In the genomic region with DNA sequence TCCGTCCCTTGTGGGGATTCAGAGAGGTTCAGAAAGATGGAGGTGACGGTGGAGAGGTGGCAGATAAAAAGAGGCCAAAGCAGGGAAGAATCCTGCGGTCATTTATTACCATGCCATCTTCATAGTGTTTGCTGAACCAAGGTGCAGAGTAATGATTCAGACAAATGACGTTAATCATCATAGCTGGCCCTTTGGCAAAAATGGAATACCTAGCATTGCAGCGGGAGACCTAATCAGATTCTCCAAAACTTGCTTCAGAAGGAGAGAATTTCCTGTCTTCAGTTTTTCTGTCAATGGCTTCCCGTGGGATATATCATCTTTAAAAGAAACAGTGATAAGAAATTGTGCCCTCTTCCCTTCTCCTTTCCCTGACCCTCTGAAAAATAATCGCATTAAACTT, we compare ENCODE assay signal across 8 cellular contexts.
"Had no signal": no experiment of that assay in that cellular context is flagged by ENCODE, and none has a peak within 500 bp of the region (broad histone marks: within the 10 kb centered on the region; RNA-seq: fewer than 3 reads in every experiment).

No MANE protein-coding gene starts in this region.

- H3K4me2 ChIP-seq: GM23338 had no signal

- H3K9me3 Mint-ChIP-seq: GM23338, H9, HFFc6 had no signal

- H3K36me3 ChIP-seq: HAP-1 had no signal

- H3K4me3 ChIP-seq: GM23248, GM23338, HAP-1 had no signal

- H3K4me1 ChIP-seq: HAP-1 had no signal

- DNase-seq: GM23248, GOT3, H7, H9, HCEC 1CT, HFFc6 had no signal

- H3K9ac ChIP-seq: GM23248 had no signal

- H3K27ac Mint-ChIP-seq: GM23338, H9, HFFc6 had no signal

- H3K9me3 ChIP-seq: HAP-1 had no signal

- H3K4me3 Mint-ChIP-seq: GM23338, H9, HFFc6 had no signal

- H3K27ac ChIP-seq: GM23248 had no signal

- H2AFZ ChIP-seq: GM23248, GM23338 had no signal
